13 cellular contexts compared by ENCODE assay signal in the genomic region with DNA sequence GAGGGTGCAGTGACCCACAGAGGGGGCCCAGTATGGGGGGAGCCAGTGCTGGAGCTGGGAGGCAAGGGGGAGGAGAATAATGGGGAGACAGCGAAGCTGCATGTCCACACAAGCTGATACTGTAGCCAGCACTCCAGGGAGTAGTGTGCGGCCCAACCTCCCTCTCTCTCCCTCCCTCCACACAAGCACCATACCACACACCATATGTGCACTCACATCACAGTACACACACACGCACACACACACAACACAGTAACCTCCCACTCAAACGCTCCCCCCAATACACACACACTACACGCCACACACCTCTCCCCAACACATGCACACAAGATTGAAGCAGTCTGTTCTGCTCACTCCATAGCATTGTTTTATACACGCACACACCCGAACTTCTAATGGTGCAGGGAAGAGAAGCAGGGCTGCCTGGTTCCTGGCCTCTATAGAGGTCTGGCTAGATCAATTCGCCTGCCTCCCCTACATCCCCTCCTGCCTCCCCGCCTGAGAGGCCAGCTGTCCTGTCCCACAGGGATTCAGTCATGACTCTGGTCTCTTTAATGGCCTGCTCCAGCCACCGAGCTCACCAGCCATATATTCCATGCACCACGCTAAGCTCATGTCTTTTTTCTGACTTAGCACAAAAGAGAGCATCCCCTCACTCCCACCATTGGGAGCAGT. TPM values are rescaled to one million over a fixed set of nuclear protein-coding genes. Genes with fewer than 3 reads are reported as not detected.
A peak's percentile ranks its signal among the peaks of the same experiment; 100 is the strongest.
DNase-seq lines count a peak whose midpoint lies in the region; ATAC-seq and TF ChIP-seq lines count a peak whose summit lies in the region.
"Had no signal": no experiment of that assay in that cellular context is flagged by ENCODE, and none has a peak within 500 bp of the region (broad histone marks: within the 10 kb centered on the region; RNA-seq: fewer than 3 reads in every experiment).

No MANE protein-coding gene starts in this region.

- H3K4me1 ChIP-seq in HEK293 (ENCODE audit: control insufficient read depth, insufficient read depth, low read length) (0 out of 2 replicates have a peak, but pooled peaks cover 2% of the 10 kb centered on the region), stomach (peaks cover 25 to 60% (median 45%) of the 10 kb centered on the region in 4 donors)

- H3K9me3 ChIP-seq in HEK293 (ENCODE audit: control insufficient read depth, insufficient read depth, low read depth, low read length) (no peaks in the 10 kb centered on the region), stomach (no peaks in the 10 kb centered on the region)
- H3K9me3 ChIP-seq: body of pancreas, right lobe of liver had no signal

- no peak for TF ChIP-seq EP300 in stomach (IDR thresholded peaks at IDR 0.05)

- intact Hi-C loops in stomach (cut with DNase I; ENCODE audit: low total_unique reads) = loop anchor here (5.0 kb wide), 1 partner anchor 109 kb away; no protein-coding TSS in a partner anchor

- no peaks in the 10 kb centered on the region for H3K27me3 Mint-ChIP-seq in WTC11 (ENCODE audit: low read depth)
- H3K27me3 Mint-ChIP-seq in glutamatergic neuron (ENCODE audit: unreplicated experiment) = peaks cover 27% of the 10 kb centered on the region
- H3K27me3 Mint-ChIP-seq: stimulated activated naive CD8-positive, alpha-beta T cell treated with anti-CD3 and anti-CD28 coated beads, Interleukin-15, Interleukin-2, amounts not matched to agents 100 ng/mL and 50 ng/mL, for 24 hours had no signal

- H3K4me1 Mint-ChIP-seq in WTC11 = peaks cover 9% of the 10 kb centered on the region
- H3K4me1 Mint-ChIP-seq in glutamatergic neuron (ENCODE audit: low read depth, unreplicated experiment) = peaks cover 48% of the 10 kb centered on the region

- H3K4me3 Mint-ChIP-seq in WTC11 (no peak overlapping the region), glutamatergic neuron (ENCODE audit: unreplicated experiment) (peak overlapping the region; percentile 85)
- H3K4me3 Mint-ChIP-seq: stimulated activated naive CD8-positive, alpha-beta T cell treated with anti-CD3 and anti-CD28 coated beads, Interleukin-15, Interleukin-2, amounts not matched to agents 100 ng/mL and 50 ng/mL, for 24 hours had no signal

- WGBS in stomach, 5 donors = 73 to 83% (median 74%) methylated on average over 10 to 11 of the region's 11 CpGs

- H3K9me3 Mint-ChIP-seq in WTC11 (no peaks in the 10 kb centered on the region), glutamatergic neuron (ENCODE audit: unreplicated experiment) (peaks cover 18% of the 10 kb centered on the region)
- H3K9me3 Mint-ChIP-seq: stimulated activated naive CD8-positive, alpha-beta T cell treated with anti-CD3 and anti-CD28 coated beads, Interleukin-15, Interleukin-2, amounts not matched to agents 100 ng/mL and 50 ng/mL, for 24 hours had no signal

- ATAC-seq in WTC11 (no peak), GM18520 (IDR thresholded peaks at IDR 0.05; ENCODE audit: unreplicated experiment) (no peak)
- ATAC-seq: body of pancreas, HCT116, HepG2 had no signal

- peak overlapping the region; percentile 43; the same call in 1 of the 2 replicates for H3K27ac Mint-ChIP-seq in WTC11
- H3K27ac Mint-ChIP-seq in glutamatergic neuron (ENCODE audit: unreplicated experiment) = peak overlapping the region; percentile 100
- H3K27ac Mint-ChIP-seq: stimulated activated naive CD8-positive, alpha-beta T cell treated with anti-CD3 and anti-CD28 coated beads, Interleukin-15, Interleukin-2, amounts not matched to agents 100 ng/mL and 50 ng/mL, for 24 hours had no signal

- peaks cover 0 to 71% of the 10 kb centered on the region in 2 experiments; a peak in 2 of 3 replicates for H3K36me3 ChIP-seq in HEK293 (ENCODE audit: control insufficient read depth in 2 of 2, insufficient read depth in 1 of 2, low read length in 2 of 2)
- H3K36me3 ChIP-seq in stomach = peaks cover 4 to 51% (median 45%) of the 10 kb centered on the region in 4 donors

- POLR2A ChIA-PET in HEK293 (lab: Yijun Ruan, JAX) (no interaction called here), WTC11 (lab: Charles Lee) (no interaction called here)

- no peaks in the 10 kb centered on the region for H3K27me3 ChIP-seq in stomach
- H3K27me3 ChIP-seq: body of pancreas, right lobe of liver had no signal

- CTCF ChIA-PET in HEK293 (lab: Yijun Ruan, JAX) = interaction anchor here (0.7 kb wide), 1 partner anchor 111 kb away, joined by 4 read pairs; no protein-coding TSS in a partner anchor
- CTCF ChIA-PET in WTC11 (lab: Charles Lee) = interaction anchor here (1.2 kb wide), 1 partner anchor 111 kb away, joined by 4 read pairs; no protein-coding TSS in a partner anchor

- H3K4me3 ChIP-seq in HEK293 (ENCODE audit: low read depth, low read length) (no peak overlapping the region), stomach (peak overlapping the region; percentile 5 to 20 (median 14))
- H3K4me3 ChIP-seq: body of pancreas, right lobe of liver had no signal

- H3K36me3 Mint-ChIP-seq in WTC11 (peaks cover 26% of the 10 kb centered on the region), glutamatergic neuron (ENCODE audit: unreplicated experiment) (no peaks in the 10 kb centered on the region)

- no peak overlapping the region for H3K27ac ChIP-seq in HEK293 (ENCODE audit: extremely low read depth, low read depth, low read length)
- H3K27ac ChIP-seq in stomach = peak overlapping the region in 3 of 5 donors; percentile 1 to 54 (median 40)
- H3K27ac ChIP-seq: body of pancreas, right lobe of liver had no signal

- no peak for TF ChIP-seq POLR2A in stomach (IDR thresholded peaks at IDR 0.05)

- TF ChIP-seq CTCF in HEK293 (tag by site-specific recombination; IDR thresholded peaks at IDR 0.05) (no peak), WTC11 (IDR thresholded peaks at IDR 0.05) (no peak), glutamatergic neuron (IDR thresholded peaks at IDR 0.05; ENCODE audit: partially characterized antibody, unreplicated experiment) (no peak), stomach (IDR thresholded peaks at IDR 0.05) (peak in 1 of 7 experiments; percentile 2)

- no peak for DNase-seq in WTC11 (ENCODE audit: low spot score)
- DNase-seq in glutamatergic neuron = peak; percentile 80
- DNase-seq in stomach = no peak
- no peak for DNase-seq in SW 1271 (lab: John Stamatoyannopoulos, UW)
- DNase-seq in NCI-H524 treated with DMSO at 0.1 percent for 48 hours (lab: John Stamatoyannopoulos, UW) = no peak

TF ChIP-seq in HEK293, 187 proteins besides CTCF, POLR2A, EP300 and RAD21 (continues in another document):
- no peak for TF ChIP-seq ATF2 (tag by site-specific recombination; IDR thresholded peaks at IDR 0.05; ENCODE audit: low read depth)
- peak; percentile 96 for TF ChIP-seq ZNF600 (tag by site-specific recombination; IDR thresholded peaks at IDR 0.05)

TF ChIP-seq in WTC11, 78 proteins besides CTCF, POLR2A, EP300 and RAD21 (continues in another document):
- TF ChIP-seq MXD4 (CRISPR knock-in tag; IDR thresholded peaks at IDR 0.05; ENCODE audit: borderline replicate concordance) = no peak
- TF ChIP-seq ZNF512 (CRISPR knock-in tag; IDR thresholded peaks at IDR 0.05; ENCODE audit: borderline replicate concordance) = no peak
- TF ChIP-seq CBFB (CRISPR knock-in tag; IDR thresholded peaks at IDR 0.05; ENCODE audit: low read depth) = no peak
- no peak for TF ChIP-seq GABPB1 (CRISPR knock-in tag; IDR thresholded peaks at IDR 0.05)
- no peak for TF ChIP-seq CREM (CRISPR knock-in tag; IDR thresholded peaks at IDR 0.05)
- TF ChIP-seq ATF6 (CRISPR knock-in tag; IDR thresholded peaks at IDR 0.05) = no peak
- TF ChIP-seq ZNF138 (CRISPR knock-in tag; conservative IDR thresholded peaks at IDR 0.05) = no peak

RNA-seq across cellular contexts. Expression of gene NCDN, which starts 3.8 kb away (rescaled TPM):
- 35.6 to 39.2 TPM (median 38.2 TPM) in 3 replicates for total RNA-seq in WTC11 (2021)
- total RNA-seq in glutamatergic neuron (ENCODE audit: unreplicated experiment) = 95.3 TPM
- total RNA-seq in stomach = 10 to 100 TPM in 4 of 5 donors, 1 to 10 TPM in 1; 7.0 to 92.9 (median 39.7) TPM
- polyA plus RNA-seq in stomach = 1 to 10 TPM; 5.3 to 10.0 (median 7.0) TPM

RNA-seq across cellular contexts. Expression of gene KIAA0319L, which starts 4.2 kb away (rescaled TPM):
- total RNA-seq in WTC11 (2021) (66.3 to 71.7 TPM (median 70.0 TPM) in 3 replicates), glutamatergic neuron (ENCODE audit: unreplicated experiment) (74.7 TPM), stomach (100 to 1,000 TPM in 2 of 5 donors, 10 to 100 TPM in 3; 26.3 to 146 (median 92.0) TPM)
- polyA plus RNA-seq in stomach = 10 to 100 TPM; 13.1 to 14.9 (median 14.4) TPM

RNA-seq across cellular contexts. Expression of gene TFAP2E, which starts 11.7 kb away (rescaled TPM):
- total RNA-seq in WTC11 (2021) (1.5 to 1.7 TPM (median 1.5 TPM) in 3 replicates), glutamatergic neuron (ENCODE audit: unreplicated experiment) (1.1 TPM), stomach (10 to 100 TPM in 1 of 5 donors, 1 to 10 TPM in 2, not detected in 2; 1.8 to 44.3 (median 7.0) TPM)
- 1 to 10 TPM in 1 of 3 donors, under 1 TPM in 1, not detected in 1; 0.37 to 1.3 TPM for polyA plus RNA-seq in stomach
- total RNA-seq: body of pancreas, glomerular endothelial cell had no signal
